ENCODE assay signal across 1 cellular context in genomic region chr2:27875089-27875881, GRCh38.
TF ChIP-seq lines count a peak whose summit lies in the region.

No MANE protein-coding gene starts in this region.

TF ChIP-seq in HepG2, 621 proteins besides CTCF, POLR2A, EP300 and RAD21 (continued from another document and continues in another):
- TF ChIP-seq E2F1 (CRISPR knock-in tag; IDR thresholded peaks at IDR 0.05) (no peak), ISX (CRISPR knock-in tag; conservative IDR thresholded peaks at IDR 0.05) (no peak), ZNF446 (CRISPR knock-in tag; IDR thresholded peaks at IDR 0.05) (no peak), ATF1 (CRISPR knock-in tag; IDR thresholded peaks at IDR 0.05) (no peak; the same call in 1 of the 2 replicates), HNRNPK (IDR thresholded peaks at IDR 0.05; ENCODE audit: low read depth, low read length, poor library complexity, severe bottlenecking) (no peak), ESRRA (CRISPR knock-in tag; IDR thresholded peaks at IDR 0.05; ENCODE audit: low read depth) (no peak), CEBPZ (IDR thresholded peaks at IDR 0.05; ENCODE audit: low read length) (no peak), ARHGAP35 (CRISPR knock-in tag; IDR thresholded peaks at IDR 0.05; ENCODE audit: borderline replicate concordance) (no peak), ZNF18 (CRISPR knock-in tag; IDR thresholded peaks at IDR 0.05; ENCODE audit: insufficient replicate concordance) (no peak), SMAD1 (CRISPR knock-in tag; IDR thresholded peaks at IDR 0.05; ENCODE audit: borderline replicate concordance, low read depth) (no peak), MNT (IDR thresholded peaks at IDR 0.05) (no peak), ZNF430 (CRISPR knock-in tag; IDR thresholded peaks at IDR 0.05) (no peak), FOXA1 (IDR thresholded peaks at IDR 0.05) (peak; percentile 91), FOXA1 (CRISPR knock-in tag; IDR thresholded peaks at IDR 0.05) (peak; percentile 61), TBP (CRISPR knock-in tag; IDR thresholded peaks at IDR 0.05) (no peak), ATAD3A (CRISPR knock-in tag; IDR thresholded peaks at IDR 0.05) (no peak), ZNF770 (CRISPR knock-in tag; IDR thresholded peaks at IDR 0.05) (no peak), ZFP36L1 (CRISPR knock-in tag; IDR thresholded peaks at IDR 0.05) (no peak; the same call in 1 of the 2 replicates), REST (IDR thresholded peaks at IDR 0.05; ENCODE audit: borderline replicate concordance in 1 of 2, low read depth in 1 of 2, low read length in 2 of 2) (no peak), ZNF766 (CRISPR knock-in tag; IDR thresholded peaks at IDR 0.05; ENCODE audit: borderline replicate concordance) (peak; percentile 29; the same call in 1 of the 2 replicates), RFX3 (CRISPR knock-in tag; IDR thresholded peaks at IDR 0.05) (peak; percentile 31; the same call in 1 of the 2 replicates), CBX2 (IDR thresholded peaks at IDR 0.05; ENCODE audit: low read depth, low read length) (no peak), CBX2 (CRISPR knock-in tag; IDR thresholded peaks at IDR 0.05; ENCODE audit: low read depth) (no peak), ZNF318 (CRISPR knock-in tag; IDR thresholded peaks at IDR 0.05) (no peak), BCL6 (CRISPR knock-in tag; IDR thresholded peaks at IDR 0.05) (peak; percentile 97), NFRKB (IDR thresholded peaks at IDR 0.05) (no peak)
